1 cellular context compared by ENCODE assay signal in the genomic region with DNA sequence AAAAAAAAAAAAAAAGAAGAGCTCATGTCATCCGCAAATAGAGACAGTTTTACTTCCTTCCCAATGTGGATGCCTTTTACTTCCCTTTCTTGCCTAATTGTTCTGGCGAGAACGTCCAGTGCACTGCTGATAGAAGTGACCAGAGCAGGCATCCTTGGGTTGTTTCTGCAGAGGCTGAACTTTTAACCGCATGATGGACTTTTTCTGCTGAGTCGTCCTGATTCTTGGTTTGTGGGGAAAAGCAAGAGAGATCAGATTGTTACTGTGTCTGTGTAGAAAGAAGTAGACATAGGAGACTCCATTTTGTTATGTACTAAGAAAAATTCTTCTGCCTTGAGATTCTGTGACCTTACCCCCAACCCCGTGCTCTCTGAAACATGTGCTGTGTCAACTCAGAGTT.
TF ChIP-seq lines count a peak whose summit lies in the region.
"Not testable (repeated sequence)": the region's sequence is repeated elsewhere in the genome, so short reads cannot be mapped to it uniquely, and the experiment has no call there.

No MANE protein-coding gene starts in this region.

TF ChIP-seq in K562, 482 proteins besides CTCF, POLR2A, EP300 and RAD21 (continued from another document):
- TF ChIP-seq KLF6 (CRISPR knock-in tag; IDR thresholded peaks at IDR 0.05; ENCODE audit: borderline replicate concordance) (peak; percentile 63; the same call in 1 of the 2 replicates), E2F3 (CRISPR knock-in tag; IDR thresholded peaks at IDR 0.05) (peak; percentile 54; the same call in 1 of the 2 replicates), ZNF583 (CRISPR knock-in tag; IDR thresholded peaks at IDR 0.05) (0 out of 2 replicates have a peak, but pooled peaks have one; percentile 65), ZNF41 (CRISPR knock-in tag; conservative IDR thresholded peaks at IDR 0.05) (peak; percentile 61; the same call in 1 of the 2 replicates), NR4A1 (tag; IDR thresholded peaks at IDR 0.05) (peak; percentile 84), MEF2D (tag; conservative IDR thresholded peaks at IDR 0.05; ENCODE audit: low read depth) (peak; percentile 73), SMAD3 (CRISPR knock-in tag; conservative IDR thresholded peaks at IDR 0.05) (0 out of 2 replicates have a peak, but pooled peaks have one; percentile 58), TAF7 (tag; IDR thresholded peaks at IDR 0.05) (peak; percentile 36; the same call in 1 of the 2 replicates), CTBP1 (IDR thresholded peaks at IDR 0.05; ENCODE audit: borderline replicate concordance) (0 out of 2 replicates have a peak, but pooled peaks have one; percentile 35), ZNF316 (IDR thresholded peaks at IDR 0.05) (peak; percentile 98), SPI1 (IDR thresholded peaks at IDR 0.05; ENCODE audit: borderline replicate concordance, low read depth, low read length) (peak; percentile 45; the same call in 1 of the 2 replicates), HDAC8 (tag; IDR thresholded peaks at IDR 0.05) (peak; percentile 67; the same call in 1 of the 2 replicates), PTTG1 (tag; IDR thresholded peaks at IDR 0.05; ENCODE audit: low read depth) (peak; percentile 74; the same call in 1 of the 2 replicates), PTRF (tag; IDR thresholded peaks at IDR 0.05) (peak; percentile 71), MAFK (IDR thresholded peaks at IDR 0.05; ENCODE audit: low read length) (peak; percentile 69; the same call in 1 of the 2 replicates)
- TF ChIP-seq, protein P1, sequence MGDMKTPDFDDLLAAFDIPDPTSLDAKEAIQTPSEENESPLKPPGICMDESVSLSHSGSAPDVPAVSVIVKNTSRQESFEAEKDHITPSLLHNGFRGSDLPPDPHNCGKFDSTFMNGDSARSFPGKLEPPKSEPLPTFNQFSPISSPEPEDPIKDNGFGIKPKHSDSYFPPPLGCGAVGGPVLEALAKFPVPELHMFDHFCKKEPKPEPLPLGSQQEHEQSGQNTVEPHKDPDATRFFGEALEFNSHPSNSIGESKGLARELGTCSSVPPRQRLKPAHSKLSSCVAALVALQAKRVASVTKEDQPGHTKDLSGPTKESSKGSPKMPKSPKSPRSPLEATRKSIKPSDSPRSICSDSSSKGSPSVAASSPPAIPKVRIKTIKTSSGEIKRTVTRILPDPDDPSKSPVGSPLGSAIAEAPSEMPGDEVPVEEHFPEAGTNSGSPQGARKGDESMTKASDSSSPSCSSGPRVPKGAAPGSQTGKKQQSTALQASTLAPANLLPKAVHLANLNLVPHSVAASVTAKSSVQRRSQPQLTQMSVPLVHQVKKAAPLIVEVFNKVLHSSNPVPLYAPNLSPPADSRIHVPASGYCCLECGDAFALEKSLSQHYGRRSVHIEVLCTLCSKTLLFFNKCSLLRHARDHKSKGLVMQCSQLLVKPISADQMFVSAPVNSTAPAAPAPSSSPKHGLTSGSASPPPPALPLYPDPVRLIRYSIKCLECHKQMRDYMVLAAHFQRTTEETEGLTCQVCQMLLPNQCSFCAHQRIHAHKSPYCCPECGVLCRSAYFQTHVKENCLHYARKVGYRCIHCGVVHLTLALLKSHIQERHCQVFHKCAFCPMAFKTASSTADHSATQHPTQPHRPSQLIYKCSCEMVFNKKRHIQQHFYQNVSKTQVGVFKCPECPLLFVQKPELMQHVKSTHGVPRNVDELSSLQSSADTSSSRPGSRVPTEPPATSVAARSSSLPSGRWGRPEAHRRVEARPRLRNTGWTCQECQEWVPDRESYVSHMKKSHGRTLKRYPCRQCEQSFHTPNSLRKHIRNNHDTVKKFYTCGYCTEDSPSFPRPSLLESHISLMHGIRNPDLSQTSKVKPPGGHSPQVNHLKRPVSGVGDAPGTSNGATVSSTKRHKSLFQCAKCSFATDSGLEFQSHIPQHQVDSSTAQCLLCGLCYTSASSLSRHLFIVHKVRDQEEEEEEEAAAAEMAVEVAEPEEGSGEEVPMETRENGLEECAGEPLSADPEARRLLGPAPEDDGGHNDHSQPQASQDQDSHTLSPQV (IDR thresholded peaks at IDR 0.05): peak; percentile 96
- TF ChIP-seq, protein P2, sequence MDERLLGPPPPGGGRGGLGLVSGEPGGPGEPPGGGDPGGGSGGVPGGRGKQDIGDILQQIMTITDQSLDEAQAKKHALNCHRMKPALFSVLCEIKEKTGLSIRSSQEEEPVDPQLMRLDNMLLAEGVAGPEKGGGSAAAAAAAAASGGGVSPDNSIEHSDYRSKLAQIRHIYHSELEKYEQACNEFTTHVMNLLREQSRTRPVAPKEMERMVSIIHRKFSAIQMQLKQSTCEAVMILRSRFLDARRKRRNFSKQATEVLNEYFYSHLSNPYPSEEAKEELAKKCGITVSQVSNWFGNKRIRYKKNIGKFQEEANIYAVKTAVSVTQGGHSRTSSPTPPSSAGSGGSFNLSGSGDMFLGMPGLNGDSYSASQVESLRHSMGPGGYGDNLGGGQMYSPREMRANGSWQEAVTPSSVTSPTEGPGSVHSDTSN (CRISPR knock-in tag; IDR thresholded peaks at IDR 0.05; ENCODE audit: low read depth): not testable (repeated sequence)
- TF ChIP-seq, protein P2 (tag; conservative IDR thresholded peaks at IDR 0.05; ENCODE audit: low read depth): peak; percentile 36
- TF ChIP-seq, protein P3, sequence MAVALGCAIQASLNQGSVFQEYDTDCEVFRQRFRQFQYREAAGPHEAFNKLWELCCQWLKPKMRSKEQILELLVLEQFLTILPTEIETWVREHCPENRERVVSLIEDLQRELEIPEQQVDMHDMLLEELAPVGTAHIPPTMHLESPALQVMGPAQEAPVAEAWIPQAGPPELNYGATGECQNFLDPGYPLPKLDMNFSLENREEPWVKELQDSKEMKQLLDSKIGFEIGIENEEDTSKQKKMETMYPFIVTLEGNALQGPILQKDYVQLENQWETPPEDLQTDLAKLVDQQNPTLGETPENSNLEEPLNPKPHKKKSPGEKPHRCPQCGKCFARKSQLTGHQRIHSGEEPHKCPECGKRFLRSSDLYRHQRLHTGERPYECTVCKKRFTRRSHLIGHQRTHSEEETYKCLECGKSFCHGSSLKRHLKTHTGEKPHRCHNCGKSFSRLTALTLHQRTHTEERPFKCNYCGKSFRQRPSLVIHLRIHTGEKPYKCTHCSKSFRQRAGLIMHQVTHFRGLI (CRISPR knock-in tag; IDR thresholded peaks at IDR 0.05): peak; percentile 80; the same call in 1 of the 2 replicates
- TF ChIP-seq, protein P4, sequence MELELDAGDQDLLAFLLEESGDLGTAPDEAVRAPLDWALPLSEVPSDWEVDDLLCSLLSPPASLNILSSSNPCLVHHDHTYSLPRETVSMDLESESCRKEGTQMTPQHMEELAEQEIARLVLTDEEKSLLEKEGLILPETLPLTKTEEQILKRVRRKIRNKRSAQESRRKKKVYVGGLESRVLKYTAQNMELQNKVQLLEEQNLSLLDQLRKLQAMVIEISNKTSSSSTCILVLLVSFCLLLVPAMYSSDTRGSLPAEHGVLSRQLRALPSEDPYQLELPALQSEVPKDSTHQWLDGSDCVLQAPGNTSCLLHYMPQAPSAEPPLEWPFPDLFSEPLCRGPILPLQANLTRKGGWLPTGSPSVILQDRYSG (tag; conservative IDR thresholded peaks at IDR 0.05; ENCODE audit: low read depth): peak; percentile 95
- not testable (repeated sequence) for TF ChIP-seq NR4A1 (CRISPR knock-in tag; IDR thresholded peaks at IDR 0.05)
- TF ChIP-seq, protein P5, sequence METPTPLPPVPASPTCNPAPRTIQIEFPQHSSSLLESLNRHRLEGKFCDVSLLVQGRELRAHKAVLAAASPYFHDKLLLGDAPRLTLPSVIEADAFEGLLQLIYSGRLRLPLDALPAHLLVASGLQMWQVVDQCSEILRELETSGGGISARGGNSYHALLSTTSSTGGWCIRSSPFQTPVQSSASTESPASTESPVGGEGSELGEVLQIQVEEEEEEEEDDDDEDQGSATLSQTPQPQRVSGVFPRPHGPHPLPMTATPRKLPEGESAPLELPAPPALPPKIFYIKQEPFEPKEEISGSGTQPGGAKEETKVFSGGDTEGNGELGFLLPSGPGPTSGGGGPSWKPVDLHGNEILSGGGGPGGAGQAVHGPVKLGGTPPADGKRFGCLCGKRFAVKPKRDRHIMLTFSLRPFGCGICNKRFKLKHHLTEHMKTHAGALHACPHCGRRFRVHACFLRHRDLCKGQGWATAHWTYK (CRISPR knock-in tag; IDR thresholded peaks at IDR 0.05): peak; percentile 59; the same call in 1 of the 2 replicates
- TF ChIP-seq, protein P6, sequence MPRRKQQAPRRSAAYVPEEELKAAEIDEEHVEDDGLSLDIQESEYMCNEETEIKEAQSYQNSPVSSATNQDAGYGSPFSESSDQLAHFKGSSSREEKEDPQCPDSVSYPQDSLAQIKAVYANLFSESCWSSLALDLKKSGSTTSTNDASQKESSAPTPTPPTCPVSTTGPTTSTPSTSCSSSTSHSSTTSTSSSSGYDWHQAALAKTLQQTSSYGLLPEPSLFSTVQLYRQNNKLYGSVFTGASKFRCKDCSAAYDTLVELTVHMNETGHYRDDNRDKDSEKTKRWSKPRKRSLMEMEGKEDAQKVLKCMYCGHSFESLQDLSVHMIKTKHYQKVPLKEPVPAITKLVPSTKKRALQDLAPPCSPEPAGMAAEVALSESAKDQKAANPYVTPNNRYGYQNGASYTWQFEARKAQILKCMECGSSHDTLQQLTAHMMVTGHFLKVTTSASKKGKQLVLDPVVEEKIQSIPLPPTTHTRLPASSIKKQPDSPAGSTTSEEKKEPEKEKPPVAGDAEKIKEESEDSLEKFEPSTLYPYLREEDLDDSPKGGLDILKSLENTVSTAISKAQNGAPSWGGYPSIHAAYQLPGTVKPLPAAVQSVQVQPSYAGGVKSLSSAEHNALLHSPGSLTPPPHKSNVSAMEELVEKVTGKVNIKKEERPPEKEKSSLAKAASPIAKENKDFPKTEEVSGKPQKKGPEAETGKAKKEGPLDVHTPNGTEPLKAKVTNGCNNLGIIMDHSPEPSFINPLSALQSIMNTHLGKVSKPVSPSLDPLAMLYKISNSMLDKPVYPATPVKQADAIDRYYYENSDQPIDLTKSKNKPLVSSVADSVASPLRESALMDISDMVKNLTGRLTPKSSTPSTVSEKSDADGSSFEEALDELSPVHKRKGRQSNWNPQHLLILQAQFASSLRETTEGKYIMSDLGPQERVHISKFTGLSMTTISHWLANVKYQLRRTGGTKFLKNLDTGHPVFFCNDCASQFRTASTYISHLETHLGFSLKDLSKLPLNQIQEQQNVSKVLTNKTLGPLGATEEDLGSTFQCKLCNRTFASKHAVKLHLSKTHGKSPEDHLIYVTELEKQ (CRISPR knock-in tag; IDR thresholded peaks at IDR 0.05): peak; percentile 53; the same call in 1 of the 2 replicates
- TF ChIP-seq, protein P7, sequence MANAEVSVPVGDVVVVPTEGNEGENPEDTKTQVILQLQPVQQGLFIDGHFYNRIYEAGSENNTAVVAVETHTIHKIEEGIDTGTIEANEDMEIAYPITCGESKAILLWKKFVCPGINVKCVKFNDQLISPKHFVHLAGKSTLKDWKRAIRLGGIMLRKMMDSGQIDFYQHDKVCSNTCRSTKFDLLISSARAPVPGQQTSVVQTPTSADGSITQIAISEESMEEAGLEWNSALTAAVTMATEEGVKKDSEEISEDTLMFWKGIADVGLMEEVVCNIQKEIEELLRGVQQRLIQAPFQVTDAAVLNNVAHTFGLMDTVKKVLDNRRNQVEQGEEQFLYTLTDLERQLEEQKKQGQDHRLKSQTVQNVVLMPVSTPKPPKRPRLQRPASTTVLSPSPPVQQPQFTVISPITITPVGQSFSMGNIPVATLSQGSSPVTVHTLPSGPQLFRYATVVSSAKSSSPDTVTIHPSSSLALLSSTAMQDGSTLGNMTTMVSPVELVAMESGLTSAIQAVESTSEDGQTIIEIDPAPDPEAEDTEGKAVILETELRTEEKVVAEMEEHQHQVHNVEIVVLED (CRISPR knock-in tag; IDR thresholded peaks at IDR 0.05): peak; percentile 10; the same call in 1 of the 2 replicates
- TF ChIP-seq, protein P8, sequence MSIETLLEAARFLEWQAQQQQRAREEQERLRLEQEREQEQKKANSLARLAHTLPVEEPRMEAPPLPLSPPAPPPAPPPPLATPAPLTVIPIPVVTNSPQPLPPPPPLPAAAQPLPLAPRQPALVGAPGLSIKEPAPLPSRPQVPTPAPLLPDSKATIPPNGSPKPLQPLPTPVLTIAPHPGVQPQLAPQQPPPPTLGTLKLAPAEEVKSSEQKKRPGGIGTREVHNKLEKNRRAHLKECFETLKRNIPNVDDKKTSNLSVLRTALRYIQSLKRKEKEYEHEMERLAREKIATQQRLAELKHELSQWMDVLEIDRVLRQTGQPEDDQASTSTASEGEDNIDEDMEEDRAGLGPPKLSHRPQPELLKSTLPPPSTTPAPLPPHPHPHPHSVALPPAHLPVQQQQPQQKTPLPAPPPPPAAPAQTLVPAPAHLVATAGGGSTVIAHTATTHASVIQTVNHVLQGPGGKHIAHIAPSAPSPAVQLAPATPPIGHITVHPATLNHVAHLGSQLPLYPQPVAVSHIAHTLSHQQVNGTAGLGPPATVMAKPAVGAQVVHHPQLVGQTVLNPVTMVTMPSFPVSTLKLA (conservative IDR thresholded peaks at IDR 0.05): 0 out of 4 replicates have a peak, but pooled peaks of 1 of the 2 experiments have one; percentile 31
